ENCODE assay signal across 13 cellular contexts in the genomic region with DNA sequence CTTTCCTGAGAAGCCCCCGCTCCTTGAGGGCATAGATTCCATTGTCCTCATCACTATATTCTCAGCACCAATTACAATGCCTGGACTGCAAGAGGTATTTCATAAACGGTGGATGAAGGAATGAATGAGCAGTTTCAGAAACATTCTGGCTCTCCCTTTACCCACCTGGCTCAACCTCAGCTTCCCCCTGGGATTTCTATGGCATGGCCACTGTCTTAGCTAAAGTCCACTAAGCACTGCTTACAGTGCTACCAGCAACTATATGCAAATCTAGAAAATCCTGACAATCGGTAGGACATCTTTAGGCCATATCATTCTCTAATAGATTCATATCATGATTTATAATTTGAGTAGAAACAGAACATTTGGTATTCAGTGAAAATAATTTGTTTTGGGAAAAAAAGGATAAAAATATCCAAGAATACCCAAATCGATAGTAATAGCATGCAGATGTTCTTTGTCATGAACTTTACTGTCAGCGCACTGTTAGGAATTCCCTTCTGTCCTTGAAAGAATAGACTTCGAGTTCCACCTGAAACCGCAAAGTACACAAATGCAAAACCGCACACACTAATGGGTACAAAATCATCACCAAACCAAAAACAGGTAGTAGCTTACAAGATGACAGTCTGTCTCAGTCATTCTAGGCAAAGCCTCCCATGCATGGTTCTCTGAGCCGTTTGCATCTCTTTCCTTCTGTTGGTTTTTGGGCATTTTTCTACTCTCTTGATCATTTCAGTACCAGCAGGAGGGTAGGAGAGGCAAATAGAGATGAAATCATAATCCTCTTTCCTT.
DNase-seq lines count a peak whose midpoint lies in the region; ATAC-seq and TF ChIP-seq lines count a peak whose summit lies in the region.
"Had no signal": no experiment of that assay in that cellular context is flagged by ENCODE, and none has a peak within 500 bp of the region (broad histone marks: within the 10 kb centered on the region; RNA-seq: fewer than 3 reads in every experiment).

No MANE protein-coding gene starts in this region.

- ATAC-seq in GM18873 (IDR thresholded peaks at IDR 0.05; ENCODE audit: low FRiP score, unreplicated experiment) (peak; percentile 74), HG02623 (IDR thresholded peaks at IDR 0.05; ENCODE audit: unreplicated experiment) (peak; percentile 59), heart left ventricle (no peak)
- ATAC-seq in activated CD8-positive, alpha-beta memory T cell treated with anti-CD3 and anti-CD28 coated beads, Interleukin-2, amount 10 ng/mL, durations not matched to agents 7 days and 5 days = no peak

- TF ChIP-seq POLR2A in heart left ventricle (IDR thresholded peaks at IDR 0.05) (no peak), suprapubic skin (IDR thresholded peaks at IDR 0.05) (no peak)

- H3K4me3 ChIP-seq in heart left ventricle (no peak overlapping the region), suprapubic skin (no peak overlapping the region)
- H3K4me3 ChIP-seq: tibial nerve had no signal

- H3K9me3 ChIP-seq in heart left ventricle (peaks cover 0 to 7% (median 0%) of the 10 kb centered on the region in 12 donors), suprapubic skin (no peaks in the 10 kb centered on the region)
- H3K9me3 ChIP-seq: tibial nerve had no signal

- no peak overlapping the region for H3K27ac Mint-ChIP-seq in activated CD8-positive, alpha-beta memory T cell treated with anti-CD3 and anti-CD28 coated beads, Interleukin-2, amount 10 ng/mL, durations not matched to agents 7 days and 5 days
- H3K27ac Mint-ChIP-seq: activated CD4-positive, alpha-beta T cell treated with anti-CD3 and anti-CD28 coated beads, Interleukin-2, amount 10 ng/mL, durations not matched to agents 7 days and 5 days had no signal

- no peak for TF ChIP-seq EP300 in suprapubic skin (IDR thresholded peaks at IDR 0.05)

- H3K27me3 ChIP-seq in heart left ventricle = no peaks in the 10 kb centered on the region
- H3K27me3 ChIP-seq in suprapubic skin = no peaks in the 10 kb centered on the region
- H3K27me3 ChIP-seq: tibial nerve had no signal

- DNase-seq in GM10248 (ENCODE audit: extremely low spot score) = peak; percentile 55
- DNase-seq in NCI-H187 (lab: John Stamatoyannopoulos, UW) = peak; percentile 50 to 68
- DNase-seq in heart left ventricle = no peak
- DNase-seq in activated CD8-positive, alpha-beta memory T cell treated with anti-CD3 and anti-CD28 coated beads, Interleukin-2, amount 10 ng/mL, durations not matched to agents 7 days and 5 days = no peak
- no peak for DNase-seq in suprapubic skin (ENCODE audit: low spot score in 2 of 2)
- DNase-seq in NK-92 (lab: John Stamatoyannopoulos, UW; ENCODE audit: unreplicated experiment) = no peak
- DNase-seq: activated CD4-positive, alpha-beta T cell treated with anti-CD3 and anti-CD28 coated beads, Interleukin-2, amount 10 ng/mL, durations not matched to agents 7 days and 5 days; nucleus accumbens; SIG-M5; stimulated activated CD4-positive, alpha-beta T cell treated with anti-CD3 and anti-CD28 coated beads, Interleukin-2, amount 100 ng/mL, for 24 hours had no signal

- H3K36me3 ChIP-seq in heart left ventricle (no peaks in the 10 kb centered on the region), suprapubic skin (no peaks in the 10 kb centered on the region)
- H3K36me3 ChIP-seq: tibial nerve had no signal

- no peak overlapping the region for H3K4me3 Mint-ChIP-seq in activated CD8-positive, alpha-beta memory T cell treated with anti-CD3 and anti-CD28 coated beads, Interleukin-2, amount 10 ng/mL, durations not matched to agents 7 days and 5 days
- H3K4me3 Mint-ChIP-seq: activated CD4-positive, alpha-beta T cell treated with anti-CD3 and anti-CD28 coated beads, Interleukin-2, amount 10 ng/mL, durations not matched to agents 7 days and 5 days had no signal

- peaks cover 0 to 17% (median 6%) of the 10 kb centered on the region in 12 donors for H3K4me1 ChIP-seq in heart left ventricle
- H3K4me1 ChIP-seq in suprapubic skin = no peaks in the 10 kb centered on the region
- H3K4me1 ChIP-seq: tibial nerve had no signal

- H3K36me3 Mint-ChIP-seq in activated CD8-positive, alpha-beta memory T cell treated with anti-CD3 and anti-CD28 coated beads, Interleukin-2, amount 10 ng/mL, durations not matched to agents 7 days and 5 days = peaks cover 7% of the 10 kb centered on the region

- intact Hi-C loops in heart left ventricle (cut with DNase I) = no loop called here

- CTCF ChIA-PET in GM10248 (lab: Yijun Ruan, JAX) = interaction anchor here (1.0 to 1.9 kb wide), 2 partner anchors 9 to 11 kb away, joined by 3 to 7 read pairs; no protein-coding TSS in a partner anchor
- CTCF ChIA-PET in activated CD8-positive, alpha-beta memory T cell treated with anti-CD3 and anti-CD28 coated beads, Interleukin-2, amount 10 ng/mL, durations not matched to agents 7 days and 5 days (lab: Charles Lee) = interaction anchor here (1.1 kb wide), 1 partner anchor 11 kb away, joined by 3 read pairs; no protein-coding TSS in a partner anchor

- 90 to 95% (median 93%) methylated on average over 9 of the region's 9 CpGs for WGBS in heart left ventricle, 4 donors
- WGBS in suprapubic skin = 79% methylated on average over 9 of the region's 9 CpGs

- H3K27me3 Mint-ChIP-seq in activated CD8-positive, alpha-beta memory T cell treated with anti-CD3 and anti-CD28 coated beads, Interleukin-2, amount 10 ng/mL, durations not matched to agents 7 days and 5 days = peaks cover 2% of the 10 kb centered on the region

- POLR2A ChIA-PET in GM10248 (lab: Yijun Ruan, JAX) = no interaction called here

- TF ChIP-seq CTCF in GM10248 (IDR thresholded peaks at IDR 0.05; ENCODE audit: control extremely low read depth, extremely low read depth, low read depth, missing control alignments) = no peak
- TF ChIP-seq CTCF in heart left ventricle (IDR thresholded peaks at IDR 0.05) = no peak
- TF ChIP-seq CTCF in suprapubic skin (IDR thresholded peaks at IDR 0.05) = no peak

- H3K27ac ChIP-seq in heart left ventricle = peak overlapping the region in 1 of 12 donors; percentile 11
- H3K27ac ChIP-seq in suprapubic skin = no peak overlapping the region
- H3K27ac ChIP-seq: tibial nerve had no signal

- peaks cover 4% of the 10 kb centered on the region for H3K9me3 Mint-ChIP-seq in activated CD8-positive, alpha-beta memory T cell treated with anti-CD3 and anti-CD28 coated beads, Interleukin-2, amount 10 ng/mL, durations not matched to agents 7 days and 5 days (ENCODE audit: low read depth)

- peaks cover 23% of the 10 kb centered on the region for H3K4me1 Mint-ChIP-seq in activated CD8-positive, alpha-beta memory T cell treated with anti-CD3 and anti-CD28 coated beads, Interleukin-2, amount 10 ng/mL, durations not matched to agents 7 days and 5 days

Comparison
In these comparisons a context has a peak if more than half of its experiments do, and no peak if none do; other contexts are left out.
1. DNase-seq: peak in GM10248 (single experiment) and NCI-H187 (2 of 2); none in heart left ventricle (0 of 5), activated CD8-positive, alpha-beta memory T cell treated with anti-CD3 and anti-CD28 coated beads, Interleukin-2, amount 10 ng/mL, durations not matched to agents 7 days and 5 days (single experiment), suprapubic skin (0 of 2) and NK-92 (single experiment).
2. ATAC-seq: peak in GM18873 (single experiment) and HG02623 (single experiment); none in heart left ventricle (0 of 4) and activated CD8-positive, alpha-beta memory T cell treated with anti-CD3 and anti-CD28 coated beads, Interleukin-2, amount 10 ng/mL, durations not matched to agents 7 days and 5 days (single experiment).